ENCODE assay signal across 25 cellular contexts in the genomic region with DNA sequence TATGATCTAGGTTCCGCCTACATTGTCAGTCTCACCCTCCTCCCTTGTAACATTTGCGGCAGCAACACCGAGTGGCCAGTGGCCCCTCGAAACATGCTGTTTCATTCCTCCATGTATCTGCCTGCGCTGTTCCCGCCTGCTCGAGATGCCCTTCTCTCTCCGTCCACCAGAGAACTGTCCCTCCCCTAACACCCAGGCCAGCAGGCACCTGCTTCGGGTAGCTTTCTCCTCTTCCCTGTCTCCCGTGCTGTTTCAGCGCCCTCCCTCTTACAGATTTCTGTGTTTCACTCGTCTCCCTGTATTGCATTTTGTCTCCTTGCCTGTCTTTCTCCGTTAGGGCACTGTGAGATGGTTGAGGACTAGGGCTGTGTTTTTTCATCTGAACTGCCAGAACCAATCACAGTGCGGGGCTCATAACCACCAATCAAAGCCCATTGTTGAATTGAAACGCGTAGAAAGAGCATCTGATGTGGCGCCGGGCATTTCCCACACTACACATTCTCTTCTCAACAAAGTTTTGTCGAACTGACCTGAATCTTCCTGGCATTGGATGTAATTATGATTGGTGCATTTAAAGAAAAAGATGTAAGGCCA.
"Had no signal": no experiment of that assay in that cellular context is flagged by ENCODE, and none has a peak within 500 bp of the region (broad histone marks: within the 10 kb centered on the region; RNA-seq: fewer than 3 reads in every experiment).

No MANE protein-coding gene starts in this region.

- H3K4me2 ChIP-seq: smooth muscle cell had no signal

- DNase-seq: activated CD4-positive, alpha-beta T cell treated with anti-CD3 and anti-CD28 coated beads for 4 hours; activated CD4-positive, alpha-beta T cell treated with anti-CD3 and anti-CD28 coated beads, Interleukin-2, amount 50 U/mL, for 4 hours; activated naive CD4-positive, alpha-beta T cell; activated T-cell treated with anti-CD3 and anti-CD28 coated beads for 4 hours; activated T-cell treated with anti-CD3 and anti-CD28 coated beads, Interleukin-2, amount 50 U/mL, for 72 hours; colonic mucosa; effector CD8-positive, alpha-beta T cell; gastrocnemius medialis; head of caudate nucleus; hippocampal formation; immature natural killer cell; kidney; midbrain; naive thymus-derived CD4-positive, alpha-beta T cell; nucleus accumbens; pancreas; retina; stimulated activated CD4-positive, alpha-beta T cell treated with anti-CD3 and anti-CD28 coated beads, Interleukin-1b, Interleukin-23, amount 100 ng/mL, for 48 hours; stimulated activated naive CD4-positive, alpha-beta T cell treated with Interleukin-2 at 50 U/mL for 16 hours; transverse colon had no signal

- H3K4me1 ChIP-seq: breast epithelium, colonic mucosa, gastrocnemius medialis, pancreas, prostate gland, transverse colon had no signal

- H3K4me3 ChIP-seq: breast epithelium, colonic mucosa, gastrocnemius medialis, pancreas, prostate gland, smooth muscle cell, transverse colon had no signal

- H3K9me3 ChIP-seq: breast epithelium, colonic mucosa, gastrocnemius medialis, pancreas, prostate gland, transverse colon had no signal

- H3K27ac ChIP-seq: breast epithelium, colonic mucosa, gastrocnemius medialis, pancreas, prostate gland, transverse colon had no signal

- FAIRE-seq: endometrium, kidney, pancreas had no signal

- H3K36me3 ChIP-seq: breast epithelium, colonic mucosa, gastrocnemius medialis, pancreas, prostate gland, transverse colon had no signal

- H3K27me3 ChIP-seq: breast epithelium, colonic mucosa, gastrocnemius medialis, pancreas, transverse colon had no signal

- ATAC-seq: activated naive CD4-positive, alpha-beta T cell treated with anti-CD3 and anti-CD28 coated beads, Interleukin-2, amount 50 U/mL, for 72 hours; activated T-cell treated with anti-CD3 and anti-CD28 coated beads, Interleukin-2, amount 50 U/mL, for 72 hours; gastrocnemius medialis; naive thymus-derived CD4-positive, alpha-beta T cell; pancreas had no signal
